ENCODE assay signal across 17 cellular contexts in genomic region chr1:7474786-7475502, GRCh38.
A peak's percentile ranks its signal among the peaks of the same experiment; 100 is the strongest.
DNase-seq lines count a peak whose midpoint lies in the region; ATAC-seq, FAIRE-seq and TF ChIP-seq lines count a peak whose summit lies in the region.
"Had no signal": no experiment of that assay in that cellular context is flagged by ENCODE, and none has a peak within 500 bp of the region (broad histone marks: within the 10 kb centered on the region; RNA-seq: fewer than 3 reads in every experiment).

No MANE protein-coding gene starts in this region.

- H3K4me3 Mint-ChIP-seq in activated CD4-positive, alpha-beta memory T cell treated with anti-CD3 and anti-CD28 coated beads, Interleukin-2, amount 10 ng/mL, durations not matched to agents 7 days and 5 days: no peak overlapping the region
- H3K4me3 Mint-ChIP-seq: activated naive CD4-positive, alpha-beta T cell treated with anti-CD3 and anti-CD28 coated beads for 36 hours; stimulated activated naive CD8-positive, alpha-beta T cell treated with anti-CD3 and anti-CD28 coated beads, Interleukin-15, amount 100 ng/mL, for 72 hours had no signal

- TF ChIP-seq EP300 in A549 (IDR thresholded peaks at IDR 0.05): no peak

- no peaks in the 10 kb centered on the region for H3K36me3 ChIP-seq in H7 (replicated peaks; ENCODE audit: control insufficient read depth, insufficient read depth, low read length)
- H3K36me3 ChIP-seq in colonic mucosa: no peaks in the 10 kb centered on the region
- H3K36me3 ChIP-seq: prostate gland had no signal

- H3K27ac ChIP-seq in A549 (peak overlapping the region; percentile 77 to 98), colonic mucosa (no peak overlapping the region)
- H3K27ac ChIP-seq: prostate gland had no signal

- CTCF ChIA-PET in A549 (lab: Yijun Ruan, JAX): interaction anchor here (0.8 to 2.6 kb wide), 11 partner anchors 8 to 433 kb away, joined by 3 to 20 read pairs (median 4); no protein-coding TSS in a partner anchor
- CTCF ChIA-PET in activated CD4-positive, alpha-beta memory T cell treated with anti-CD3 and anti-CD28 coated beads, Interleukin-2, amount 10 ng/mL, durations not matched to agents 7 days and 5 days (lab: Charles Lee): no interaction called here

- TF ChIP-seq RAD21 in A549 (conservative IDR thresholded peaks at IDR 0.05 in 1 of 2, IDR thresholded peaks at IDR 0.05 in 1 of 2): peak; percentile 52 to 60

- H3K4me1 Mint-ChIP-seq in activated CD4-positive, alpha-beta memory T cell treated with anti-CD3 and anti-CD28 coated beads, Interleukin-2, amount 10 ng/mL, durations not matched to agents 7 days and 5 days: no peaks in the 10 kb centered on the region
- H3K4me1 Mint-ChIP-seq: stimulated activated naive CD8-positive, alpha-beta T cell treated with anti-CD3 and anti-CD28 coated beads, Interleukin-15, amount 100 ng/mL, for 72 hours had no signal

- H3K4me2 ChIP-seq in A549: no peak overlapping the region

- TF ChIP-seq POLR2A in A549 (IDR thresholded peaks at IDR 0.05; ENCODE audit: low read length): no peak

- no peak for FAIRE-seq in A549 (lab: Jason Lieb, UNC)

- no peaks in the 10 kb centered on the region for H3K9me3 Mint-ChIP-seq in activated CD4-positive, alpha-beta memory T cell treated with anti-CD3 and anti-CD28 coated beads, Interleukin-2, amount 10 ng/mL, durations not matched to agents 7 days and 5 days
- H3K9me3 Mint-ChIP-seq: activated naive CD4-positive, alpha-beta T cell treated with anti-CD3 and anti-CD28 coated beads for 36 hours; stimulated activated naive CD8-positive, alpha-beta T cell treated with anti-CD3 and anti-CD28 coated beads, Interleukin-15, amount 100 ng/mL, for 72 hours had no signal

- peaks cover 51% of the 10 kb centered on the region for H3K4me1 ChIP-seq in A549
- no peaks in the 10 kb centered on the region for H3K4me1 ChIP-seq in colonic mucosa
- H3K4me1 ChIP-seq: prostate gland had no signal

- H3K9ac ChIP-seq in colonic mucosa (ENCODE audit: low read depth in 2 of 2, low read length in 2 of 2): no peak overlapping the region

- peak in 1 of 2 experiments; percentile 53; a peak in 3 of 6 replicates for ATAC-seq in A549
- no peak for ATAC-seq in HG02759 (IDR thresholded peaks at IDR 0.05; ENCODE audit: unreplicated experiment)
- ATAC-seq in HG03039 (IDR thresholded peaks at IDR 0.05; ENCODE audit: unreplicated experiment): no peak
- ATAC-seq: stimulated activated naive CD8-positive, alpha-beta T cell treated with anti-CD3 and anti-CD28 coated beads, Interleukin-15, amount 100 ng/mL, for 72 hours had no signal

- H3K9me3 ChIP-seq in A549: no peaks in the 10 kb centered on the region
- H3K9me3 ChIP-seq in colonic mucosa: no peaks in the 10 kb centered on the region
- H3K9me3 ChIP-seq: prostate gland had no signal

- H3K27me3 ChIP-seq in H7 (ENCODE audit: control insufficient read depth, insufficient read depth, low read length) (no peaks in the 10 kb centered on the region), colonic mucosa (no peaks in the 10 kb centered on the region)

- H3K4me3 ChIP-seq in A549: no peak overlapping the region
- H3K4me3 ChIP-seq in H7 (ENCODE audit: insufficient read depth, low read depth, low read length): no peak overlapping the region
- no peak overlapping the region for H3K4me3 ChIP-seq in epithelial cell of esophagus (ENCODE audit: low read length)
- H3K4me3 ChIP-seq in colonic mucosa: no peak overlapping the region
- H3K4me3 ChIP-seq: prostate gland had no signal

- POLR2A ChIA-PET in A549 (lab: Yijun Ruan, JAX): interaction anchor here (1.1 kb wide), 1 partner anchor 358 kb away, joined by 3 read pairs; no protein-coding TSS in a partner anchor
- POLR2A ChIA-PET in activated CD4-positive, alpha-beta memory T cell treated with anti-CD3 and anti-CD28 coated beads, Interleukin-2, amount 10 ng/mL, durations not matched to agents 7 days and 5 days (lab: Charles Lee): interaction anchor here (0.6 kb wide), 1 partner anchor 164 kb away, joined by 3 read pairs; no protein-coding TSS in a partner anchor

- DNase-seq in A549 (ENCODE audit: low read depth in 1 of 2, low spot score in 1 of 2) (peak in 1 of 2 experiments; percentile 57), H7 (peak; percentile 89), OCI-M1 (lab: John Stamatoyannopoulos, UW) (peak; percentile 1), epithelial cell of esophagus (ENCODE audit: low read depth) (no peak), colonic mucosa (no peak)
- DNase-seq in activated CD4-positive, alpha-beta memory T cell treated with anti-CD3 and anti-CD28 coated beads, Interleukin-2, amount 10 ng/mL, durations not matched to agents 7 days and 5 days: no peak
- DNase-seq: activated CD4-positive, alpha-beta T cell treated with anti-CD3 and anti-CD28 coated beads for 4 hours; activated naive CD4-positive, alpha-beta T cell treated with anti-CD3 and anti-CD28 coated beads for 36 hours; foreskin fibroblast; NCI-H1092; NCI-H2171 treated with DMSO at 0.1 percent for 48 hours; NK-92 treated with Interleukin-12 subunit alpha and Interleukin-12 subunit beta, amount 100 ng/mL, for 24 hours; SHP77 treated with DMSO at 0.1 percent for 48 hours; stimulated activated naive CD8-positive, alpha-beta T cell treated with anti-CD3 and anti-CD28 coated beads, Interleukin-15, amount 100 ng/mL, for 72 hours had no signal

- no peaks in the 10 kb centered on the region for H3K36me3 Mint-ChIP-seq in activated CD4-positive, alpha-beta memory T cell treated with anti-CD3 and anti-CD28 coated beads, Interleukin-2, amount 10 ng/mL, durations not matched to agents 7 days and 5 days (ENCODE audit: low read depth)

- H3K27ac Mint-ChIP-seq in activated CD4-positive, alpha-beta memory T cell treated with anti-CD3 and anti-CD28 coated beads, Interleukin-2, amount 10 ng/mL, durations not matched to agents 7 days and 5 days: no peak overlapping the region
- H3K27ac Mint-ChIP-seq: activated naive CD4-positive, alpha-beta T cell treated with anti-CD3 and anti-CD28 coated beads for 36 hours had no signal

- TF ChIP-seq CTCF in A549 (IDR thresholded peaks at IDR 0.05) (peak; percentile 35; the same call in 2 of the 3 replicates), epithelial cell of esophagus (IDR thresholded peaks at IDR 0.05; ENCODE audit: insufficient read depth, low read depth, low read length, missing control alignments) (peak; percentile 15), colonic mucosa (IDR thresholded peaks at IDR 0.05) (no peak)

- 67% methylated on average over 13 of the region's 13 CpGs for WGBS in A549 (ENCODE audit: missing lambda C conversion rate)

- no peaks in the 10 kb centered on the region for H3K27me3 Mint-ChIP-seq in activated CD4-positive, alpha-beta memory T cell treated with anti-CD3 and anti-CD28 coated beads, Interleukin-2, amount 10 ng/mL, durations not matched to agents 7 days and 5 days

- intact Hi-C loops in colonic mucosa (cut with DNase I): no loop called here

TF ChIP-seq in A549, 52 proteins besides CTCF, POLR2A, EP300 and RAD21:
- peak; percentile 38; the same call in 2 of the 3 replicates for TF ChIP-seq SMC3 (IDR thresholded peaks at IDR 0.05)
- no peak for TF ChIP-seq MYC (IDR thresholded peaks at IDR 0.05; ENCODE audit: borderline replicate concordance, low read length)

Comparison
In these comparisons a context has a peak if more than half of its experiments do, and no peak if none do; other contexts are left out.
1. DNase-seq: peak in H7 (single experiment) and OCI-M1 (single experiment); none in epithelial cell of esophagus (single experiment), activated CD4-positive, alpha-beta memory T cell treated with anti-CD3 and anti-CD28 coated beads, Interleukin-2, amount 10 ng/mL, durations not matched to agents 7 days and 5 days (single experiment) and colonic mucosa (single experiment).